1 cellular context compared by ENCODE assay signal in genomic region chr4:77047037-77047436, GRCh38.
TF ChIP-seq lines count a peak whose summit lies in the region.

No MANE protein-coding gene starts in this region.

TF ChIP-seq in HepG2, 621 proteins besides CTCF, POLR2A, EP300 and RAD21 (continued from another document):
- no peak for TF ChIP-seq TRAFD1 (CRISPR knock-in tag; IDR thresholded peaks at IDR 0.05; ENCODE audit: borderline replicate concordance)
- TF ChIP-seq, protein P1, sequence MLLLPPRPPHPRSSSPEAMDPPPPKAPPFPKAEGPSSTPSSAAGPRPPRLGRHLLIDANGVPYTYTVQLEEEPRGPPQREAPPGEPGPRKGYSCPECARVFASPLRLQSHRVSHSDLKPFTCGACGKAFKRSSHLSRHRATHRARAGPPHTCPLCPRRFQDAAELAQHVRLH (CRISPR knock-in tag; IDR thresholded peaks at IDR 0.05; ENCODE audit: borderline replicate concordance, low read depth) = no peak
- TF ChIP-seq ZMYM3 (CRISPR knock-in tag; IDR thresholded peaks at IDR 0.05) = no peak
- no peak for TF ChIP-seq PHF20 (CRISPR knock-in tag; IDR thresholded peaks at IDR 0.05)
- no peak for TF ChIP-seq ZNF687 (CRISPR knock-in tag; IDR thresholded peaks at IDR 0.05)
- TF ChIP-seq TFE3 (CRISPR knock-in tag; IDR thresholded peaks at IDR 0.05) = no peak
- TF ChIP-seq ZNF496 (CRISPR knock-in tag; IDR thresholded peaks at IDR 0.05; ENCODE audit: insufficient replicate concordance) = no peak
- no peak for TF ChIP-seq CBX5 (CRISPR knock-in tag; IDR thresholded peaks at IDR 0.05; ENCODE audit: borderline replicate concordance)
